ENCODE assay signal across 1 cellular context in genomic region chr1:34898220-34898820, GRCh38.
TF ChIP-seq lines count a peak whose summit lies in the region.

No MANE protein-coding gene starts in this region.

TF ChIP-seq in Ishikawa, 13 proteins besides CTCF, POLR2A, EP300 and RAD21:
- TF ChIP-seq REST (IDR thresholded peaks at IDR 0.05; ENCODE audit: low read depth): no peak
- no peak for TF ChIP-seq YY1 (IDR thresholded peaks at IDR 0.05; ENCODE audit: low read depth)
- 0 out of 2 replicates have a peak, but pooled peaks have one; percentile 36 for TF ChIP-seq NFIC (IDR thresholded peaks at IDR 0.05)
- TF ChIP-seq CREB1 (IDR thresholded peaks at IDR 0.05; ENCODE audit: low read depth): no peak
- no peak for TF ChIP-seq MAX (IDR thresholded peaks at IDR 0.05)
- TF ChIP-seq TCF12 (IDR thresholded peaks at IDR 0.05; ENCODE audit: low read depth): no peak
- no peak for TF ChIP-seq ZBTB7A (IDR thresholded peaks at IDR 0.05; ENCODE audit: low read depth)
- TF ChIP-seq TAF1 (IDR thresholded peaks at IDR 0.05; ENCODE audit: low read depth): no peak
